Comparison of ENCODE assay signal across 1 cellular context in the genomic region with DNA sequence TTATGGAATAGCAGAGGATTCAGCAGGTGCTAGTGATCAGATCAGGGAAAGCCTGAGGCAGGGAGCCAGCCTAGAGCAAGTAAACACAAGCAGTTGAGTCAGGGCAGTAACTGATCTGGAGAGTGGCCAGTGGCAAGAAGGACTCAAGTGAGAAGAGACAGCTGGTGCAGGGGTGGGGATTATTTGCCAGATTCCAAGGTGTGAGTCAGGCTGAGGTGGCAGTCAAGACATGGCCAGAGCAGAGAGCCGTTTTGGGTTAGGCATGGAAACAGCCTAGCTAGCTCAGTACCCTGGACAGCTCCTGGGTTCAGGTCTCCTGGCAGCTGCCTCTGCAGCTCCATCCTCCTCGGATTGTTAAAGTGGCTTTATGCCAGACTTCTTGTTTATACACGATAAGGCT.
A peak's percentile ranks its signal among the peaks of the same experiment; 100 is the strongest.
TF ChIP-seq lines count a peak whose summit lies in the region.

No MANE protein-coding gene starts in this region.

TF ChIP-seq in HepG2, 621 proteins besides CTCF, POLR2A, EP300 and RAD21 (continued from another document and continues in another):
- TF ChIP-seq, protein P1, sequence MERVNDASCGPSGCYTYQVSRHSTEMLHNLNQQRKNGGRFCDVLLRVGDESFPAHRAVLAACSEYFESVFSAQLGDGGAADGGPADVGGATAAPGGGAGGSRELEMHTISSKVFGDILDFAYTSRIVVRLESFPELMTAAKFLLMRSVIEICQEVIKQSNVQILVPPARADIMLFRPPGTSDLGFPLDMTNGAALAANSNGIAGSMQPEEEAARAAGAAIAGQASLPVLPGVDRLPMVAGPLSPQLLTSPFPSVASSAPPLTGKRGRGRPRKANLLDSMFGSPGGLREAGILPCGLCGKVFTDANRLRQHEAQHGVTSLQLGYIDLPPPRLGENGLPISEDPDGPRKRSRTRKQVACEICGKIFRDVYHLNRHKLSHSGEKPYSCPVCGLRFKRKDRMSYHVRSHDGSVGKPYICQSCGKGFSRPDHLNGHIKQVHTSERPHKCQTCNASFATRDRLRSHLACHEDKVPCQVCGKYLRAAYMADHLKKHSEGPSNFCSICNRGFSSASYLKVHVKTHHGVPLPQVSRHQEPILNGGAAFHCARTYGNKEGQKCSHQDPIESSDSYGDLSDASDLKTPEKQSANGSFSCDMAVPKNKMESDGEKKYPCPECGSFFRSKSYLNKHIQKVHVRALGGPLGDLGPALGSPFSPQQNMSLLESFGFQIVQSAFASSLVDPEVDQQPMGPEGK (CRISPR knock-in tag; IDR thresholded peaks at IDR 0.05) = 0 out of 2 replicates have a peak, but pooled peaks have one; percentile 17
- 0 out of 2 replicates have a peak, but pooled peaks have one; percentile 22 for TF ChIP-seq ONECUT2 (CRISPR knock-in tag; IDR thresholded peaks at IDR 0.05)
- TF ChIP-seq ZFY (CRISPR knock-in tag; IDR thresholded peaks at IDR 0.05) = no peak
- TF ChIP-seq, protein P2, sequence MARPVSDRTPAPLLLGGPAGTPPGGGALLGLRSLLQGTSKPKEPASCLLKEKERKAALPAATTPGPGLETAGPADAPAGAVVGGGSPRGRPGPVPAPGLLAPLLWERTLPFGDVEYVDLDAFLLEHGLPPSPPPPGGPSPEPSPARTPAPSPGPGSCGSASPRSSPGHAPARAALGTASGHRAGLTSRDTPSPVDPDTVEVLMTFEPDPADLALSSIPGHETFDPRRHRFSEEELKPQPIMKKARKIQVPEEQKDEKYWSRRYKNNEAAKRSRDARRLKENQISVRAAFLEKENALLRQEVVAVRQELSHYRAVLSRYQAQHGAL (CRISPR knock-in tag; IDR thresholded peaks at IDR 0.05; ENCODE audit: not compliant biosample characterization) = no peak
- no peak for TF ChIP-seq NFRKB (IDR thresholded peaks at IDR 0.05)
- TF ChIP-seq PITX1 (CRISPR knock-in tag; IDR thresholded peaks at IDR 0.05) = 0 out of 2 replicates have a peak, but pooled peaks have one; percentile 35
- TF ChIP-seq GZF1 (CRISPR knock-in tag; IDR thresholded peaks at IDR 0.05) = no peak
- TF ChIP-seq, protein P3, sequence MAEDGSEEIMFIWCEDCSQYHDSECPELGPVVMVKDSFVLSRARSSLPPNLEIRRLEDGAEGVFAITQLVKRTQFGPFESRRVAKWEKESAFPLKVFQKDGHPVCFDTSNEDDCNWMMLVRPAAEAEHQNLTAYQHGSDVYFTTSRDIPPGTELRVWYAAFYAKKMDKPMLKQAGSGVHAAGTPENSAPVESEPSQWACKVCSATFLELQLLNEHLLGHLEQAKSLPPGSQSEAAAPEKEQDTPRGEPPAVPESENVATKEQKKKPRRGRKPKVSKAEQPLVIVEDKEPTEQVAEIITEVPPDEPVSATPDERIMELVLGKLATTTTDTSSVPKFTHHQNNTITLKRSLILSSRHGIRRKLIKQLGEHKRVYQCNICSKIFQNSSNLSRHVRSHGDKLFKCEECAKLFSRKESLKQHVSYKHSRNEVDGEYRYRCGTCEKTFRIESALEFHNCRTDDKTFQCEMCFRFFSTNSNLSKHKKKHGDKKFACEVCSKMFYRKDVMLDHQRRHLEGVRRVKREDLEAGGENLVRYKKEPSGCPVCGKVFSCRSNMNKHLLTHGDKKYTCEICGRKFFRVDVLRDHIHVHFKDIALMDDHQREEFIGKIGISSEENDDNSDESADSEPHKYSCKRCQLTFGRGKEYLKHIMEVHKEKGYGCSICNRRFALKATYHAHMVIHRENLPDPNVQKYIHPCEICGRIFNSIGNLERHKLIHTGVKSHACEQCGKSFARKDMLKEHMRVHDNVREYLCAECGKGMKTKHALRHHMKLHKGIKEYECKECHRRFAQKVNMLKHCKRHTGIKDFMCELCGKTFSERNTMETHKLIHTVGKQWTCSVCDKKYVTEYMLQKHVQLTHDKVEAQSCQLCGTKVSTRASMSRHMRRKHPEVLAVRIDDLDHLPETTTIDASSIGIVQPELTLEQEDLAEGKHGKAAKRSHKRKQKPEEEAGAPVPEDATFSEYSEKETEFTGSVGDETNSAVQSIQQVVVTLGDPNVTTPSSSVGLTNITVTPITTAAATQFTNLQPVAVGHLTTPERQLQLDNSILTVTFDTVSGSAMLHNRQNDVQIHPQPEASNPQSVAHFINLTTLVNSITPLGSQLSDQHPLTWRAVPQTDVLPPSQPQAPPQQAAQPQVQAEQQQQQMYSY (CRISPR knock-in tag; IDR thresholded peaks at IDR 0.05) = no peak
- peak; percentile 98 for TF ChIP-seq WIZ (CRISPR knock-in tag; IDR thresholded peaks at IDR 0.05)
- TF ChIP-seq ZFP36 (IDR thresholded peaks at IDR 0.05; ENCODE audit: borderline replicate concordance, low read depth, low read length, partially characterized antibody) = no peak
- no peak for TF ChIP-seq RBAK (CRISPR knock-in tag; IDR thresholded peaks at IDR 0.05)
- no peak for TF ChIP-seq ZMYM3 (CRISPR knock-in tag; IDR thresholded peaks at IDR 0.05)
- no peak for TF ChIP-seq KLF15 (CRISPR knock-in tag; IDR thresholded peaks at IDR 0.05; ENCODE audit: borderline replicate concordance)
- no peak for TF ChIP-seq ZNF629 (CRISPR knock-in tag; conservative IDR thresholded peaks at IDR 0.05)
- no peak; the same call in 1 of the 2 replicates for TF ChIP-seq ZNF441 (CRISPR knock-in tag; IDR thresholded peaks at IDR 0.05; ENCODE audit: borderline replicate concordance)
- TF ChIP-seq, protein P4, sequence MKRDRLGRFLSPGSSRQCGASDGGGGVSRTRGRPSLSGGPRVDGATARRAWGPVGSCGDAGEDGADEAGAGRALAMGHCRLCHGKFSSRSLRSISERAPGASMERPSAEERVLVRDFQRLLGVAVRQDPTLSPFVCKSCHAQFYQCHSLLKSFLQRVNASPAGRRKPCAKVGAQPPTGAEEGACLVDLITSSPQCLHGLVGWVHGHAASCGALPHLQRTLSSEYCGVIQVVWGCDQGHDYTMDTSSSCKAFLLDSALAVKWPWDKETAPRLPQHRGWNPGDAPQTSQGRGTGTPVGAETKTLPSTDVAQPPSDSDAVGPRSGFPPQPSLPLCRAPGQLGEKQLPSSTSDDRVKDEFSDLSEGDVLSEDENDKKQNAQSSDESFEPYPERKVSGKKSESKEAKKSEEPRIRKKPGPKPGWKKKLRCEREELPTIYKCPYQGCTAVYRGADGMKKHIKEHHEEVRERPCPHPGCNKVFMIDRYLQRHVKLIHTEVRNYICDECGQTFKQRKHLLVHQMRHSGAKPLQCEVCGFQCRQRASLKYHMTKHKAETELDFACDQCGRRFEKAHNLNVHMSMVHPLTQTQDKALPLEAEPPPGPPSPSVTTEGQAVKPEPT (CRISPR knock-in tag; IDR thresholded peaks at IDR 0.05; ENCODE audit: low read depth) = no peak
- TF ChIP-seq, protein P5, sequence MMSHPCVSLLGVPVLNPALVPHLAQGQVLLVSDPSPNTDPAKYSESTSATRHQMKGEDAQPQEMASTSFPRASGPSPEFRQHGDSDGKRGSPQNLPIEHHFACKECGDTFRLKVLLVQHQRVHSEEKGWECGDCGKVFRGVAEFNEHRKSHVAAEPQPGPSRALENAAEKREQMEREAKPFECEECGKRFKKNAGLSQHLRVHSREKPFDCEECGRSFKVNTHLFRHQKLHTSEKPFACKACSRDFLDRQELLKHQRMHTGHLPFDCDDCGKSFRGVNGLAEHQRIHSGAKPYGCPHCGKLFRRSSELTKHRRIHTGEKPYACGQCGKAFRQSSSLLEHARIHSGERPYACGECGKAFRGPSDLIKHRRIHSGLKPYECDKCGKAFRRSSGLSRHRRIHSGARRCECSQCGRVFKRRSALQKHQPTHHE (CRISPR knock-in tag; IDR thresholded peaks at IDR 0.05; ENCODE audit: borderline replicate concordance) = no peak
- peak; percentile 90 for TF ChIP-seq SMAD3 (CRISPR knock-in tag; IDR thresholded peaks at IDR 0.05)
- peak; percentile 23; the same call in 1 of the 2 replicates for TF ChIP-seq PHF20 (CRISPR knock-in tag; IDR thresholded peaks at IDR 0.05)
- no peak for TF ChIP-seq ISX (CRISPR knock-in tag; conservative IDR thresholded peaks at IDR 0.05)
- no peak for TF ChIP-seq ZNF460 (CRISPR knock-in tag; IDR thresholded peaks at IDR 0.05; ENCODE audit: borderline replicate concordance)
- no peak for TF ChIP-seq ZKSCAN8 (CRISPR knock-in tag; IDR thresholded peaks at IDR 0.05; ENCODE audit: borderline replicate concordance)
- TF ChIP-seq SATB2 (CRISPR knock-in tag; IDR thresholded peaks at IDR 0.05) = peak; percentile 80; the same call in 1 of the 2 replicates
- TF ChIP-seq, protein P6, sequence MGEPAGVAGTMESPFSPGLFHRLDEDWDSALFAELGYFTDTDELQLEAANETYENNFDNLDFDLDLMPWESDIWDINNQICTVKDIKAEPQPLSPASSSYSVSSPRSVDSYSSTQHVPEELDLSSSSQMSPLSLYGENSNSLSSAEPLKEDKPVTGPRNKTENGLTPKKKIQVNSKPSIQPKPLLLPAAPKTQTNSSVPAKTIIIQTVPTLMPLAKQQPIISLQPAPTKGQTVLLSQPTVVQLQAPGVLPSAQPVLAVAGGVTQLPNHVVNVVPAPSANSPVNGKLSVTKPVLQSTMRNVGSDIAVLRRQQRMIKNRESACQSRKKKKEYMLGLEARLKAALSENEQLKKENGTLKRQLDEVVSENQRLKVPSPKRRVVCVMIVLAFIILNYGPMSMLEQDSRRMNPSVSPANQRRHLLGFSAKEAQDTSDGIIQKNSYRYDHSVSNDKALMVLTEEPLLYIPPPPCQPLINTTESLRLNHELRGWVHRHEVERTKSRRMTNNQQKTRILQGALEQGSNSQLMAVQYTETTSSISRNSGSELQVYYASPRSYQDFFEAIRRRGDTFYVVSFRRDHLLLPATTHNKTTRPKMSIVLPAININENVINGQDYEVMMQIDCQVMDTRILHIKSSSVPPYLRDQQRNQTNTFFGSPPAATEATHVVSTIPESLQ (CRISPR knock-in tag; conservative IDR thresholded peaks at IDR 0.05) = peak; percentile 87; the same call in 1 of the 2 replicates
- TF ChIP-seq, protein P7, sequence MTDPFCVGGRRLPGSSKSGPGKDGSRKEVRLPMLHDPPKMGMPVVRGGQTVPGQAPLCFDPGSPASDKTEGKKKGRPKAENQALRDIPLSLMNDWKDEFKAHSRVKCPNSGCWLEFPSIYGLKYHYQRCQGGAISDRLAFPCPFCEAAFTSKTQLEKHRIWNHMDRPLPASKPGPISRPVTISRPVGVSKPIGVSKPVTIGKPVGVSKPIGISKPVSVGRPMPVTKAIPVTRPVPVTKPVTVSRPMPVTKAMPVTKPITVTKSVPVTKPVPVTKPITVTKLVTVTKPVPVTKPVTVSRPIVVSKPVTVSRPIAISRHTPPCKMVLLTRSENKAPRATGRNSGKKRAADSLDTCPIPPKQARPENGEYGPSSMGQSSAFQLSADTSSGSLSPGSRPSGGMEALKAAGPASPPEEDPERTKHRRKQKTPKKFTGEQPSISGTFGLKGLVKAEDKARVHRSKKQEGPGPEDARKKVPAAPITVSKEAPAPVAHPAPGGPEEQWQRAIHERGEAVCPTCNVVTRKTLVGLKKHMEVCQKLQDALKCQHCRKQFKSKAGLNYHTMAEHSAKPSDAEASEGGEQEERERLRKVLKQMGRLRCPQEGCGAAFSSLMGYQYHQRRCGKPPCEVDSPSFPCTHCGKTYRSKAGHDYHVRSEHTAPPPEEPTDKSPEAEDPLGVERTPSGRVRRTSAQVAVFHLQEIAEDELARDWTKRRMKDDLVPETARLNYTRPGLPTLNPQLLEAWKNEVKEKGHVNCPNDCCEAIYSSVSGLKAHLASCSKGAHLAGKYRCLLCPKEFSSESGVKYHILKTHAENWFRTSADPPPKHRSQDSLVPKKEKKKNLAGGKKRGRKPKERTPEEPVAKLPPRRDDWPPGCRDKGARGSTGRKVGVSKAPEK (CRISPR knock-in tag; IDR thresholded peaks at IDR 0.05; ENCODE audit: borderline replicate concordance) = no peak
- TF ChIP-seq, protein P8, sequence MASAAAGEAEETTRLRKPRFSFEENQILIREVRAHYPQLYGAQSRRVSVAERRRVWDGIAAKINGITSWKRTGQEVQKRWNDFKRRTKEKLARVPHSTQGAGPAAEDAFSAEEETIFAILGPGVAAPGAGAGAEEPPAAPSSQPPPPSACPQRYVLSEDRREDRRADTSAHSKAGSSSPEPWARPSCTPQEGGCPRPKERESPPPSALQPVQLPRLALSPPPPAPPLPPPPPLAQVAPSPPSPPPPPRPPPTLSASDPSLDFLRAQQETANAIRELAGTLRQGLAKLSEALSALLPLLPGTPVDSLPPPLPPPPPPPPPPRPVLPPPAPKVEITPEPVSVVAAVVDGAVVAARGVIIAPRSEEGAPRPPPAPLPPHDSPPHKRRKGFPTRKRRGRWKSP (CRISPR knock-in tag; IDR thresholded peaks at IDR 0.05) = no peak
